In genomic region chr13:49292742-49293498, GRCh38 we compare ENCODE assay signal across 1 cellular context.
TF ChIP-seq lines count a peak whose summit lies in the region.

No MANE protein-coding gene starts in this region.

TF ChIP-seq in HepG2, 621 proteins besides CTCF, POLR2A, EP300 and RAD21 (continued from another document):
- TF ChIP-seq ETS1 (CRISPR knock-in tag; IDR thresholded peaks at IDR 0.05), result no peak
- no peak for TF ChIP-seq ELF1 (CRISPR knock-in tag; IDR thresholded peaks at IDR 0.05)
- TF ChIP-seq ZKSCAN1 (IDR thresholded peaks at IDR 0.05; ENCODE audit: low read length), result no peak
- TF ChIP-seq ZNF614 (CRISPR knock-in tag; IDR thresholded peaks at IDR 0.05; ENCODE audit: borderline replicate concordance), result no peak
- TF ChIP-seq ZNF761 (CRISPR knock-in tag; conservative IDR thresholded peaks at IDR 0.05), result no peak
